Comparison of ENCODE assay signal across 1 cellular context in genomic region chr6:17012421-17013225, GRCh38.
TF ChIP-seq lines count a peak whose summit lies in the region.

No MANE protein-coding gene starts in this region.

TF ChIP-seq in WTC11, 78 proteins besides CTCF, POLR2A, EP300 and RAD21 (continued from another document):
- TF ChIP-seq ARID4B (CRISPR knock-in tag; IDR thresholded peaks at IDR 0.05; ENCODE audit: borderline replicate concordance) (no peak), ZBTB21 (CRISPR knock-in tag; IDR thresholded peaks at IDR 0.05; ENCODE audit: borderline replicate concordance) (no peak)
TF ChIP-seq in WTC11: peak in this region for 0.
